8 cellular contexts compared by ENCODE assay signal in genomic region chr4:26321326-26322276, GRCh38. TPM values are rescaled to one million over a fixed set of nuclear protein-coding genes. Genes with fewer than 3 reads are reported as not detected.
A peak's percentile ranks its signal among the peaks of the same experiment; 100 is the strongest.
DNase-seq lines count a peak whose midpoint lies in the region; ATAC-seq and TF ChIP-seq lines count a peak whose summit lies in the region.

No MANE protein-coding gene starts in this region.

- H2AFZ ChIP-seq in OCI-LY3 (ENCODE audit: low read depth, low read length) (no peak overlapping the region), hepatocyte (peak overlapping the region; percentile 26)

- peak; percentile 13 for DNase-seq in DMS79 treated with DMSO at 0.1 percent for 48 hours (lab: John Stamatoyannopoulos, UW)
- DNase-seq in DMS79 (lab: John Stamatoyannopoulos, UW) = no peak
- DNase-seq in activated naive CD4-positive, alpha-beta T cell treated with anti-CD3 and anti-CD28 coated beads, Interleukin-2, amount 50 U/mL, for 72 hours (ENCODE audit: low spot score in 2 of 2) = peak in 1 of 2 donors; percentile 41
- peak; percentile 48 for DNase-seq in hepatocyte (ENCODE audit: low spot score)
- no peak for DNase-seq in skeletal muscle cell (ENCODE audit: low read depth)
- DNase-seq in cerebellar nuclear complex (lab: John Stamatoyannopoulos, UW) = no peak

- 2% methylated on average over 37 of the region's 58 CpGs for WGBS in hepatocyte (ENCODE audit: low lambda C conversion rate, missing lambda C conversion rate)

- H3K27ac ChIP-seq in OCI-LY3 (ENCODE audit: low read length) (peak overlapping the region; percentile 66), hepatocyte (peak overlapping the region; percentile 94)

- H3K27me3 ChIP-seq in OCI-LY3 (ENCODE audit: low read depth, low read length) (no peaks in the 10 kb centered on the region), hepatocyte (no peaks in the 10 kb centered on the region)

- no peak for ATAC-seq in activated naive CD4-positive, alpha-beta T cell treated with anti-CD3 and anti-CD28 coated beads, Interleukin-2, amount 50 U/mL, for 72 hours
- ATAC-seq in HG02852 (IDR thresholded peaks at IDR 0.05; ENCODE audit: unreplicated experiment) = no peak

- peaks cover 11 to 17% of the 10 kb centered on the region in 2 donors for H3K9me3 Mint-ChIP-seq in activated naive CD4-positive, alpha-beta T cell treated with anti-CD3 and anti-CD28 coated beads, Interleukin-2, amount 50 U/mL, for 72 hours

- H3K36me3 Mint-ChIP-seq in activated naive CD4-positive, alpha-beta T cell treated with anti-CD3 and anti-CD28 coated beads, Interleukin-2, amount 50 U/mL, for 72 hours = peaks cover 29 to 67% of the 10 kb centered on the region in 2 donors

- TF ChIP-seq CTCF in OCI-LY3 (IDR thresholded peaks at IDR 0.05; ENCODE audit: low read depth, low read length) (no peak; the same call in 1 of the 2 replicates), hepatocyte (IDR thresholded peaks at IDR 0.05; ENCODE audit: poor library complexity) (no peak)

- H3K9me2 ChIP-seq in hepatocyte (replicated peaks; ENCODE audit: insufficient read depth) = no peaks in the 10 kb centered on the region

- peak overlapping the region; percentile 97 for H3K9ac ChIP-seq in OCI-LY3 (ENCODE audit: low read length)

- H3K9me3 ChIP-seq in OCI-LY3 (ENCODE audit: insufficient read depth, low read length) = 0 out of 2 replicates have a peak, but pooled peaks cover 4% of the 10 kb centered on the region
- no peaks in the 10 kb centered on the region for H3K9me3 ChIP-seq in hepatocyte (ENCODE audit: low read depth)

- peak overlapping the region; percentile 98 for H3K4me3 ChIP-seq in OCI-LY3 (ENCODE audit: low read length)
- peak overlapping the region; percentile 83 for H3K4me3 ChIP-seq in hepatocyte
- H3K4me3 ChIP-seq in skeletal muscle cell (ENCODE audit: low read depth, low read length) = peak overlapping the region; percentile 77

- H3K36me3 ChIP-seq in OCI-LY3 (replicated peaks; ENCODE audit: low read depth, low read length) (peaks cover 10% of the 10 kb centered on the region), hepatocyte (replicated peaks; ENCODE audit: insufficient read depth, low read depth) (no peaks in the 10 kb centered on the region)

- H3K4me1 ChIP-seq in OCI-LY3 (ENCODE audit: low read length) (peaks cover 39% of the 10 kb centered on the region), hepatocyte (ENCODE audit: insufficient read depth) (peaks cover 8% of the 10 kb centered on the region)

- H3K79me2 ChIP-seq in OCI-LY3 (ENCODE audit: low read length) = peaks cover 73% of the 10 kb centered on the region
- H3K79me2 ChIP-seq in hepatocyte = peaks cover 54% of the 10 kb centered on the region

- peak overlapping the region; percentile 96 to 99 for H3K27ac Mint-ChIP-seq in activated naive CD4-positive, alpha-beta T cell treated with anti-CD3 and anti-CD28 coated beads, Interleukin-2, amount 50 U/mL, for 72 hours

- H4K20me1 ChIP-seq in OCI-LY3 (ENCODE audit: insufficient read depth, low read length) (peaks cover 37% of the 10 kb centered on the region), hepatocyte (ENCODE audit: insufficient read depth, poor library complexity, severe bottlenecking) (peaks cover 44% of the 10 kb centered on the region)

- H3K4me2 ChIP-seq in OCI-LY3 (ENCODE audit: low read length) = peak overlapping the region; percentile 77
- H3K4me2 ChIP-seq in hepatocyte = peak overlapping the region; percentile 83

RNA-seq across cellular contexts. Expression of gene RBPJ, which starts 0.8 kb away (rescaled TPM):
- 100 to 1,000 TPM; 175 to 356 TPM for total RNA-seq in activated naive CD4-positive, alpha-beta T cell treated with anti-CD3 and anti-CD28 coated beads, Interleukin-2, amount 50 U/mL, for 72 hours
- total RNA-seq in hepatocyte = 54.8 and 74.5 TPM in 2 replicates
- polyA plus RNA-seq in hepatocyte = 73.7 and 80.2 TPM in 2 replicates

Comparison
In these comparisons a context has a peak if more than half of its experiments do, and no peak if none do; other contexts are left out.
1. DNase-seq: peak in DMS79 treated with DMSO at 0.1 percent for 48 hours (single experiment) and hepatocyte (single experiment); none in DMS79 (single experiment), skeletal muscle cell (single experiment) and cerebellar nuclear complex (0 of 2).
2. Peak in every context shown above with its lines, with median percentiles within 50 percentile points of each other: H3K4me3 ChIP-seq.